Comparison of ENCODE assay signal across 8 cellular contexts in genomic region chr18:69529151-69529550, GRCh38.
"Had no signal": no experiment of that assay in that cellular context is flagged by ENCODE, and none has a peak within 500 bp of the region (broad histone marks: within the 10 kb centered on the region; RNA-seq: fewer than 3 reads in every experiment).

No MANE protein-coding gene starts in this region.

- H3K27ac ChIP-seq: GM23248, KMS-11 had no signal

- H3K4me3 ChIP-seq: GM23248 had no signal

- H3K4me2 ChIP-seq: KMS-11 had no signal

- DNase-seq: GM23248, GOT3, H9, HCEC 1CT, KBM-7 had no signal

- H2AFZ ChIP-seq: GM23248 had no signal

- H3K9ac ChIP-seq: GM23248, KMS-11 had no signal

- FAIRE-seq: H54, HTR-8/SVneo had no signal
